Comparison of ENCODE assay signal across 13 cellular contexts in genomic region chr2:223052710-223053261, GRCh38. TPM values are rescaled to one million over a fixed set of nuclear protein-coding genes. Genes with fewer than 3 reads are reported as not detected.
DNase-seq lines count a peak whose midpoint lies in the region; ATAC-seq and TF ChIP-seq lines count a peak whose summit lies in the region.
"Had no signal": no experiment of that assay in that cellular context is flagged by ENCODE, and none has a peak within 500 bp of the region (broad histone marks: within the 10 kb centered on the region; RNA-seq: fewer than 3 reads in every experiment).

No MANE protein-coding gene starts in this region.

- peak in 1 of 2 donors; percentile 23 for TF ChIP-seq POLR2A in gastroesophageal sphincter (IDR thresholded peaks at IDR 0.05)
- TF ChIP-seq POLR2A in lower leg skin (IDR thresholded peaks at IDR 0.05), result no peak
- TF ChIP-seq POLR2A in erythroblast (IDR thresholded peaks at IDR 0.05; ENCODE audit: low read length), result no peak

- no peak overlapping the region for H3K27ac Mint-ChIP-seq in activated CD8-positive, alpha-beta T cell treated with anti-CD3 and anti-CD28 coated beads, Interleukin-2, amount 10 ng/mL, durations not matched to agents 7 days and 5 days
- H3K27ac Mint-ChIP-seq: activated T-helper 1 cell treated with anti-CD3 and anti-CD28 coated beads, Interleukin-12 subunit alpha, Interleukin-12 subunit beta, Interleukin-2, Interleukin-4 antibody, amounts not matched to agents 30 ng/mL and 10 ng/mL and 1 ng/mL, durations not matched to agents 14 hours and 24 hours and 36 hours had no signal

- peak overlapping the region; percentile 94 for H3K27ac ChIP-seq in A673 (ENCODE audit: low read depth, low read length, poor library complexity, severe bottlenecking)
- peak overlapping the region; percentile 69 to 91 (median 90) for H3K27ac ChIP-seq in gastroesophageal sphincter
- peak overlapping the region; percentile 72 for H3K27ac ChIP-seq in psoas muscle

- TF ChIP-seq EP300 in gastroesophageal sphincter (IDR thresholded peaks at IDR 0.05), result no peak

- H3K36me3 ChIP-seq in A673 (ENCODE audit: insufficient read depth, low read length, poor library complexity, severe bottlenecking) (peaks cover 24% of the 10 kb centered on the region), gastroesophageal sphincter (no peaks in the 10 kb centered on the region), psoas muscle (ENCODE audit: insufficient read depth in 1 of 2, low read depth in 1 of 2) (no peaks in the 10 kb centered on the region)
- H3K36me3 ChIP-seq: WERI-Rb-1 had no signal

- POLR2A ChIA-PET in A673 (lab: Charles Lee; ENCODE audit: low non-redundant PET), result no interaction called here
- POLR2A ChIA-PET in activated CD8-positive, alpha-beta T cell treated with anti-CD3 and anti-CD28 coated beads, Interleukin-2, amount 10 ng/mL, durations not matched to agents 7 days and 5 days (lab: Charles Lee), result no interaction called here

- CTCF ChIA-PET in A673 (lab: Charles Lee), result no interaction called here
- CTCF ChIA-PET in activated CD8-positive, alpha-beta T cell treated with anti-CD3 and anti-CD28 coated beads, Interleukin-2, amount 10 ng/mL, durations not matched to agents 7 days and 5 days (lab: Charles Lee), result no interaction called here

- no peaks in the 10 kb centered on the region for H3K4me1 Mint-ChIP-seq in activated CD8-positive, alpha-beta T cell treated with anti-CD3 and anti-CD28 coated beads, Interleukin-2, amount 10 ng/mL, durations not matched to agents 7 days and 5 days (ENCODE audit: low read depth)

- BruUV-seq in A673 (replicated peaks; lab: Mats Ljungman, UMichigan), result no TSS peak

- H3K4me3 ChIP-seq in A673 (ENCODE audit: low read depth, low read length, poor library complexity, severe bottlenecking) (peak overlapping the region; percentile 69), WI38 (ENCODE audit: low read depth, low read length) (peak overlapping the region; percentile 70), gastroesophageal sphincter (peak overlapping the region; percentile 41 to 56), psoas muscle (peak overlapping the region; percentile 59), lower leg skin (ENCODE audit: low read depth, poor library complexity, severe bottlenecking) (no peak overlapping the region)

- intact Hi-C loops in A673 (cut with micrococcal nuclease; ENCODE audit: unreplicated experiment) (loop anchor here (5.0 kb wide), 1 partner anchor 80 kb away; no protein-coding TSS in a partner anchor), psoas muscle (cut with DNase I) (loop anchor here in 1 of 2 donors (5.0 kb wide), 1 partner anchor 75 kb away; no protein-coding TSS in a partner anchor), lower leg skin (cut with DNase I; ENCODE audit: low total_unique reads) (no loop called here)

- TF ChIP-seq CTCF in A673 (conservative IDR thresholded peaks at IDR 0.05; ENCODE audit: low read depth, low read length) (no peak), WI38 (IDR thresholded peaks at IDR 0.05; ENCODE audit: low read depth, low read length) (no peak), gastroesophageal sphincter (IDR thresholded peaks at IDR 0.05) (peak in 2 of 4 experiments; percentile 21 to 31), psoas muscle (IDR thresholded peaks at IDR 0.05) (no peak), lower leg skin (IDR thresholded peaks at IDR 0.05) (no peak)

- DNase-seq in A673 (ENCODE audit: low spot score) (peak; percentile 62), psoas muscle (no peak), lower leg skin (ENCODE audit: low spot score in 2 of 2) (no peak), HuH-7 (ENCODE audit: low spot score) (no peak), erythroblast (lab: John Stamatoyannopoulos, UW) (no peak)
- DNase-seq in activated CD8-positive, alpha-beta T cell treated with anti-CD3 and anti-CD28 coated beads, Interleukin-2, amount 10 ng/mL, durations not matched to agents 7 days and 5 days, result no peak
- DNase-seq: NCI-H187 treated with DMSO at 0.1 percent for 48 hours, RPMI8226, WERI-Rb-1 had no signal

- 23% methylated on average over 2 of the region's 29 CpGs; no CpG with 5 or more reads in 1 of the 2 donors for WGBS in gastroesophageal sphincter (ENCODE audit: low coverage in 1 of 2), 2 donors
- 74 to 77% (median 74%) methylated on average over 28 to 29 of the region's 29 CpGs for WGBS in psoas muscle, 3 donors
- 56 to 57% methylated on average over 27 to 29 of the region's 29 CpGs for WGBS in lower leg skin, 2 donors

- H3K9me3 ChIP-seq in A673 (ENCODE audit: low read depth, low read length, poor library complexity, severe bottlenecking) (no peaks in the 10 kb centered on the region), gastroesophageal sphincter (no peaks in the 10 kb centered on the region), psoas muscle (no peaks in the 10 kb centered on the region)

- no peaks in the 10 kb centered on the region for H3K36me3 Mint-ChIP-seq in activated CD8-positive, alpha-beta T cell treated with anti-CD3 and anti-CD28 coated beads, Interleukin-2, amount 10 ng/mL, durations not matched to agents 7 days and 5 days (ENCODE audit: low read depth)

- H3K4me3 Mint-ChIP-seq in activated CD8-positive, alpha-beta T cell treated with anti-CD3 and anti-CD28 coated beads, Interleukin-2, amount 10 ng/mL, durations not matched to agents 7 days and 5 days, result no peak overlapping the region
- H3K4me3 Mint-ChIP-seq: activated T-helper 1 cell treated with anti-CD3 and anti-CD28 coated beads, Interleukin-12 subunit alpha, Interleukin-12 subunit beta, Interleukin-2, Interleukin-4 antibody, amounts not matched to agents 30 ng/mL and 10 ng/mL and 1 ng/mL, durations not matched to agents 14 hours and 24 hours and 36 hours had no signal

- no peaks in the 10 kb centered on the region for H3K9me3 Mint-ChIP-seq in activated CD8-positive, alpha-beta T cell treated with anti-CD3 and anti-CD28 coated beads, Interleukin-2, amount 10 ng/mL, durations not matched to agents 7 days and 5 days (ENCODE audit: insufficient read depth)
- H3K9me3 Mint-ChIP-seq: activated T-helper 1 cell treated with anti-CD3 and anti-CD28 coated beads, Interleukin-12 subunit alpha, Interleukin-12 subunit beta, Interleukin-2, Interleukin-4 antibody, amounts not matched to agents 30 ng/mL and 10 ng/mL and 1 ng/mL, durations not matched to agents 14 hours and 24 hours and 36 hours had no signal

- ATAC-seq in gastroesophageal sphincter (peak; percentile 18), psoas muscle (no peak)
- no peak for ATAC-seq in activated CD8-positive, alpha-beta T cell treated with anti-CD3 and anti-CD28 coated beads, Interleukin-2, amount 10 ng/mL, durations not matched to agents 7 days and 5 days

- H3K27me3 Mint-ChIP-seq in activated CD8-positive, alpha-beta T cell treated with anti-CD3 and anti-CD28 coated beads, Interleukin-2, amount 10 ng/mL, durations not matched to agents 7 days and 5 days (ENCODE audit: low read depth), result peaks cover 2% of the 10 kb centered on the region

- H3K4me1 ChIP-seq in A673 (ENCODE audit: insufficient read depth, low read length, poor library complexity, severe bottlenecking), result peaks cover 60% of the 10 kb centered on the region
- peaks cover 14 to 83% (median 16%) of the 10 kb centered on the region in 3 donors for H3K4me1 ChIP-seq in gastroesophageal sphincter
- H3K4me1 ChIP-seq in psoas muscle, result no peaks in the 10 kb centered on the region

- no peaks in the 10 kb centered on the region for H3K27me3 ChIP-seq in A673 (replicated peaks; ENCODE audit: insufficient read depth, low read depth, low read length, poor library complexity)
- H3K27me3 ChIP-seq in gastroesophageal sphincter, result no peaks in the 10 kb centered on the region
- peaks cover 0 to 7% (median 3%) of the 10 kb centered on the region in 3 donors for H3K27me3 ChIP-seq in psoas muscle (ENCODE audit: insufficient read depth in 3 of 3, low read length in 2 of 3)

RNA-seq across cellular contexts. Expression of gene KCNE4, which starts 0.8 kb away (rescaled TPM):
- total RNA-seq in A673 (2021) (68.0 and 82.5 TPM in 2 replicates), gastroesophageal sphincter (10 to 100 TPM; 13.0 to 24.8 (median 20.0) TPM), psoas muscle (1 to 10 TPM in 1 of 4 donors, under 1 TPM in 3; 0.34 to 1.7 (median 0.79) TPM), lower leg skin (1 to 10 TPM in 3 of 4 donors, under 1 TPM in 1; 0.95 to 4.1 (median 1.7) TPM)
- polyA plus RNA-seq in psoas muscle, result 1 to 10 TPM in 2 of 3 donors, under 1 TPM in 1; 0.58 to 1.4 (median 1.0) TPM
- not detected for total RNA-seq in activated CD8-positive, alpha-beta T cell treated with anti-CD3 and anti-CD28 coated beads, Interleukin-2, amount 10 ng/mL, durations not matched to agents 7 days and 5 days
- total RNA-seq: activated T-helper 1 cell treated with anti-CD3 and anti-CD28 coated beads, Interleukin-12 subunit alpha, Interleukin-12 subunit beta, Interleukin-2, Interleukin-4 antibody, amounts not matched to agents 30 ng/mL and 10 ng/mL and 1 ng/mL, durations not matched to agents 14 hours and 24 hours and 36 hours; HT1080 had no signal
